1 cellular context compared by ENCODE assay signal in genomic region chr20:17771206-17772004, GRCh38.
TF ChIP-seq lines count a peak whose summit lies in the region.

No MANE protein-coding gene starts in this region.

TF ChIP-seq in HepG2, 621 proteins besides CTCF, POLR2A, EP300 and RAD21 (continued from another document and continues in another):
- TF ChIP-seq, protein P1, sequence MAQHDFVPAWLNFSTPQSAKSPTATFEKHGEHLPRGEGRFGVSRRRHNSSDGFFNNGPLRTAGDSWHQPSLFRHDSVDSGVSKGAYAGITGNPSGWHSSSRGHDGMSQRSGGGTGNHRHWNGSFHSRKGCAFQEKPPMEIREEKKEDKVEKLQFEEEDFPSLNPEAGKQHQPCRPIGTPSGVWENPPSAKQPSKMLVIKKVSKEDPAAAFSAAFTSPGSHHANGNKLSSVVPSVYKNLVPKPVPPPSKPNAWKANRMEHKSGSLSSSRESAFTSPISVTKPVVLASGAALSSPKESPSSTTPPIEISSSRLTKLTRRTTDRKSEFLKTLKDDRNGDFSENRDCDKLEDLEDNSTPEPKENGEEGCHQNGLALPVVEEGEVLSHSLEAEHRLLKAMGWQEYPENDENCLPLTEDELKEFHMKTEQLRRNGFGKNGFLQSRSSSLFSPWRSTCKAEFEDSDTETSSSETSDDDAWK (CRISPR knock-in tag; IDR thresholded peaks at IDR 0.05), result no peak
- TF ChIP-seq JDP2 (CRISPR knock-in tag; IDR thresholded peaks at IDR 0.05; ENCODE audit: borderline replicate concordance), result no peak
- TF ChIP-seq ZNF331 (CRISPR knock-in tag; IDR thresholded peaks at IDR 0.05), result peak; percentile 74; the same call in 1 of the 2 replicates
- no peak for TF ChIP-seq ZSCAN9 (CRISPR knock-in tag; IDR thresholded peaks at IDR 0.05; ENCODE audit: borderline replicate concordance)
- TF ChIP-seq ZNF660 (CRISPR knock-in tag; IDR thresholded peaks at IDR 0.05; ENCODE audit: borderline replicate concordance, low read depth), result no peak
- TF ChIP-seq TP53 (CRISPR knock-in tag; conservative IDR thresholded peaks at IDR 0.05), result no peak
- TF ChIP-seq TCF7L2 (IDR thresholded peaks at IDR 0.05; ENCODE audit: low read depth, low read length), result peak; percentile 73
- no peak for TF ChIP-seq IRX3 (CRISPR knock-in tag; IDR thresholded peaks at IDR 0.05; ENCODE audit: borderline replicate concordance, low read depth)
- TF ChIP-seq HOXA3 (CRISPR knock-in tag; IDR thresholded peaks at IDR 0.05), result peak; percentile 57; the same call in 1 of the 2 replicates
- peak; percentile 29; the same call in 1 of the 2 replicates for TF ChIP-seq CHD4 (IDR thresholded peaks at IDR 0.05; ENCODE audit: borderline replicate concordance, low read length)
- TF ChIP-seq ZNF777 (CRISPR knock-in tag; IDR thresholded peaks at IDR 0.05), result no peak
- no peak for TF ChIP-seq KAT2B (IDR thresholded peaks at IDR 0.05; ENCODE audit: borderline replicate concordance, low read depth, low read length)
- peak; percentile 48; the same call in 1 of the 2 replicates for TF ChIP-seq ZFP82 (CRISPR knock-in tag; IDR thresholded peaks at IDR 0.05; ENCODE audit: borderline replicate concordance)
- TF ChIP-seq, protein P2, sequence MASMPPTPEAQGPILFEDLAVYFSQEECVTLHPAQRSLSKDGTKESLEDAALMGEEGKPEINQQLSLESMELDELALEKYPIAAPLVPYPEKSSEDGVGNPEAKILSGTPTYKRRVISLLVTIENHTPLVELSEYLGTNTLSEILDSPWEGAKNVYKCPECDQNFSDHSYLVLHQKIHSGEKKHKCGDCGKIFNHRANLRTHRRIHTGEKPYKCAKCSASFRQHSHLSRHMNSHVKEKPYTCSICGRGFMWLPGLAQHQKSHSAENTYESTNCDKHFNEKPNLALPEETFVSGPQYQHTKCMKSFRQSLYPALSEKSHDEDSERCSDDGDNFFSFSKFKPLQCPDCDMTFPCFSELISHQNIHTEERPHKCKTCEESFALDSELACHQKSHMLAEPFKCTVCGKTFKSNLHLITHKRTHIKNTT (CRISPR knock-in tag; IDR thresholded peaks at IDR 0.05), result no peak
- peak; percentile 73; the same call in 1 of the 2 replicates for TF ChIP-seq GLI4 (CRISPR knock-in tag; IDR thresholded peaks at IDR 0.05; ENCODE audit: borderline replicate concordance)
- TF ChIP-seq EEA1 (CRISPR knock-in tag; IDR thresholded peaks at IDR 0.05; ENCODE audit: borderline replicate concordance), result no peak
- TF ChIP-seq E2F5 (CRISPR knock-in tag; conservative IDR thresholded peaks at IDR 0.05), result no peak
- TF ChIP-seq, protein P3, sequence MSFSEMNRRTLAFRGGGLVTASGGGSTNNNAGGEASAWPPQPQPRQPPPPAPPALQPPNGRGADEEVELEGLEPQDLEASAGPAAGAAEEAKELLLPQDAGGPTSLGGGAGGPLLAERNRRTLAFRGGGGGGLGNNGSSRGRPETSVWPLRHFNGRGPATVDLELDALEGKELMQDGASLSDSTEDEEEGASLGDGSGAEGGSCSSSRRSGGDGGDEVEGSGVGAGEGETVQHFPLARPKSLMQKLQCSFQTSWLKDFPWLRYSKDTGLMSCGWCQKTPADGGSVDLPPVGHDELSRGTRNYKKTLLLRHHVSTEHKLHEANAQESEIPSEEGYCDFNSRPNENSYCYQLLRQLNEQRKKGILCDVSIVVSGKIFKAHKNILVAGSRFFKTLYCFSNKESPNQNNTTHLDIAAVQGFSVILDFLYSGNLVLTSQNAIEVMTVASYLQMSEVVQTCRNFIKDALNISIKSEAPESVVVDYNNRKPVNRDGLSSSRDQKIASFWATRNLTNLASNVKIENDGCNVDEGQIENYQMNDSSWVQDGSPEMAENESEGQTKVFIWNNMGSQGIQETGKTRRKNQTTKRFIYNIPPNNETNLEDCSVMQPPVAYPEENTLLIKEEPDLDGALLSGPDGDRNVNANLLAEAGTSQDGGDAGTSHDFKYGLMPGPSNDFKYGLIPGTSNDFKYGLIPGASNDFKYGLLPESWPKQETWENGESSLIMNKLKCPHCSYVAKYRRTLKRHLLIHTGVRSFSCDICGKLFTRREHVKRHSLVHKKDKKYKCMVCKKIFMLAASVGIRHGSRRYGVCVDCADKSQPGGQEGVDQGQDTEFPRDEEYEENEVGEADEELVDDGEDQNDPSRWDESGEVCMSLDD (CRISPR knock-in tag; IDR thresholded peaks at IDR 0.05; ENCODE audit: borderline replicate concordance), result no peak
- TF ChIP-seq, protein P4, sequence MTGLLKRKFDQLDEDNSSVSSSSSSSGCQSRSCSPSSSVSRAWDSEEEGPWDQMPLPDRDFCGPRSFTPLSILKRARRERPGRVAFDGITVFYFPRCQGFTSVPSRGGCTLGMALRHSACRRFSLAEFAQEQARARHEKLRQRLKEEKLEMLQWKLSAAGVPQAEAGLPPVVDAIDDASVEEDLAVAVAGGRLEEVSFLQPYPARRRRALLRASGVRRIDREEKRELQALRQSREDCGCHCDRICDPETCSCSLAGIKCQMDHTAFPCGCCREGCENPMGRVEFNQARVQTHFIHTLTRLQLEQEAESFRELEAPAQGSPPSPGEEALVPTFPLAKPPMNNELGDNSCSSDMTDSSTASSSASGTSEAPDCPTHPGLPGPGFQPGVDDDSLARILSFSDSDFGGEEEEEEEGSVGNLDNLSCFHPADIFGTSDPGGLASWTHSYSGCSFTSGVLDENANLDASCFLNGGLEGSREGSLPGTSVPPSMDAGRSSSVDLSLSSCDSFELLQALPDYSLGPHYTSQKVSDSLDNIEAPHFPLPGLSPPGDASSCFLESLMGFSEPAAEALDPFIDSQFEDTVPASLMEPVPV (CRISPR knock-in tag; IDR thresholded peaks at IDR 0.05), result no peak
- TF ChIP-seq, protein P5, sequence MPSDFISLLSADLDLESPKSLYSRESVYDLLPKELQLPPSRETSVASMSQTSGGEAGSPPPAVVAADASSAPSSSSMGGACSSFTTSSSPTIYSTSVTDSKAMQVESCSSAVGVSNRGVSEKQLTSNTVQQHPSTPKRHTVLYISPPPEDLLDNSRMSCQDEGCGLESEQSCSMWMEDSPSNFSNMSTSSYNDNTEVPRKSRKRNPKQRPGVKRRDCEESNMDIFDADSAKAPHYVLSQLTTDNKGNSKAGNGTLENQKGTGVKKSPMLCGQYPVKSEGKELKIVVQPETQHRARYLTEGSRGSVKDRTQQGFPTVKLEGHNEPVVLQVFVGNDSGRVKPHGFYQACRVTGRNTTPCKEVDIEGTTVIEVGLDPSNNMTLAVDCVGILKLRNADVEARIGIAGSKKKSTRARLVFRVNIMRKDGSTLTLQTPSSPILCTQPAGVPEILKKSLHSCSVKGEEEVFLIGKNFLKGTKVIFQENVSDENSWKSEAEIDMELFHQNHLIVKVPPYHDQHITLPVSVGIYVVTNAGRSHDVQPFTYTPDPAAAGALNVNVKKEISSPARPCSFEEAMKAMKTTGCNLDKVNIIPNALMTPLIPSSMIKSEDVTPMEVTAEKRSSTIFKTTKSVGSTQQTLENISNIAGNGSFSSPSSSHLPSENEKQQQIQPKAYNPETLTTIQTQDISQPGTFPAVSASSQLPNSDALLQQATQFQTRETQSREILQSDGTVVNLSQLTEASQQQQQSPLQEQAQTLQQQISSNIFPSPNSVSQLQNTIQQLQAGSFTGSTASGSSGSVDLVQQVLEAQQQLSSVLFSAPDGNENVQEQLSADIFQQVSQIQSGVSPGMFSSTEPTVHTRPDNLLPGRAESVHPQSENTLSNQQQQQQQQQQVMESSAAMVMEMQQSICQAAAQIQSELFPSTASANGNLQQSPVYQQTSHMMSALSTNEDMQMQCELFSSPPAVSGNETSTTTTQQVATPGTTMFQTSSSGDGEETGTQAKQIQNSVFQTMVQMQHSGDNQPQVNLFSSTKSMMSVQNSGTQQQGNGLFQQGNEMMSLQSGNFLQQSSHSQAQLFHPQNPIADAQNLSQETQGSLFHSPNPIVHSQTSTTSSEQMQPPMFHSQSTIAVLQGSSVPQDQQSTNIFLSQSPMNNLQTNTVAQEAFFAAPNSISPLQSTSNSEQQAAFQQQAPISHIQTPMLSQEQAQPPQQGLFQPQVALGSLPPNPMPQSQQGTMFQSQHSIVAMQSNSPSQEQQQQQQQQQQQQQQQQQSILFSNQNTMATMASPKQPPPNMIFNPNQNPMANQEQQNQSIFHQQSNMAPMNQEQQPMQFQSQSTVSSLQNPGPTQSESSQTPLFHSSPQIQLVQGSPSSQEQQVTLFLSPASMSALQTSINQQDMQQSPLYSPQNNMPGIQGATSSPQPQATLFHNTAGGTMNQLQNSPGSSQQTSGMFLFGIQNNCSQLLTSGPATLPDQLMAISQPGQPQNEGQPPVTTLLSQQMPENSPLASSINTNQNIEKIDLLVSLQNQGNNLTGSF (CRISPR knock-in tag; IDR thresholded peaks at IDR 0.05), result no peak
- no peak for TF ChIP-seq SUZ12 (IDR thresholded peaks at IDR 0.05; ENCODE audit: low read depth, low read length)
- TF ChIP-seq, protein P6, sequence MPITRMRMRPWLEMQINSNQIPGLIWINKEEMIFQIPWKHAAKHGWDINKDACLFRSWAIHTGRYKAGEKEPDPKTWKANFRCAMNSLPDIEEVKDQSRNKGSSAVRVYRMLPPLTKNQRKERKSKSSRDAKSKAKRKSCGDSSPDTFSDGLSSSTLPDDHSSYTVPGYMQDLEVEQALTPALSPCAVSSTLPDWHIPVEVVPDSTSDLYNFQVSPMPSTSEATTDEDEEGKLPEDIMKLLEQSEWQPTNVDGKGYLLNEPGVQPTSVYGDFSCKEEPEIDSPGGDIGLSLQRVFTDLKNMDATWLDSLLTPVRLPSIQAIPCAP (CRISPR knock-in tag; IDR thresholded peaks at IDR 0.05; ENCODE audit: low read depth), result 0 out of 2 replicates have a peak, but pooled peaks have one; percentile 72
- no peak for TF ChIP-seq ZNF883 (CRISPR knock-in tag; IDR thresholded peaks at IDR 0.05; ENCODE audit: not compliant biosample characterization)
- no peak for TF ChIP-seq ZNF407 (CRISPR knock-in tag; IDR thresholded peaks at IDR 0.05; ENCODE audit: not compliant biosample characterization)
- TF ChIP-seq SMARCC2 (IDR thresholded peaks at IDR 0.05), result no peak
- TF ChIP-seq ATM (IDR thresholded peaks at IDR 0.05; ENCODE audit: borderline replicate concordance), result no peak
- TF ChIP-seq KDM2A (CRISPR knock-in tag; IDR thresholded peaks at IDR 0.05; ENCODE audit: borderline replicate concordance, low read depth), result peak; percentile 84
- no peak for TF ChIP-seq ATAD3A (CRISPR knock-in tag; IDR thresholded peaks at IDR 0.05)
- TF ChIP-seq ZNF598 (CRISPR knock-in tag; IDR thresholded peaks at IDR 0.05; ENCODE audit: borderline replicate concordance), result peak; percentile 89; the same call in 1 of the 2 replicates
- no peak for TF ChIP-seq ZNF564 (CRISPR knock-in tag; IDR thresholded peaks at IDR 0.05)
- no peak for TF ChIP-seq JUNB (CRISPR knock-in tag; IDR thresholded peaks at IDR 0.05; ENCODE audit: borderline replicate concordance)
- peak; percentile 86; the same call in 1 of the 2 replicates for TF ChIP-seq ZNF12 (CRISPR knock-in tag; IDR thresholded peaks at IDR 0.05)
- TF ChIP-seq, protein P7, sequence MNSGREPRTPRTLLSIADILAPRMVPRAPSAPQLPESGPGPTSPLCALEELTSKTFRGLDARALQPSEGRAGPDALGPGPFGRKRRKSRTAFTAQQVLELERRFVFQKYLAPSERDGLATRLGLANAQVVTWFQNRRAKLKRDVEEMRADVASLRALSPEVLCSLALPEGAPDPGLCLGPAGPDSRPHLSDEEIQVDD (CRISPR knock-in tag; IDR thresholded peaks at IDR 0.05; ENCODE audit: borderline replicate concordance), result no peak
